ENCODE assay signal across 1 cellular context in genomic region chr4:184382189-184382846, GRCh38.
A peak's percentile ranks its signal among the peaks of the same experiment; 100 is the strongest.
TF ChIP-seq lines count a peak whose summit lies in the region.

No MANE protein-coding gene starts in this region.

TF ChIP-seq in GM12878, 131 proteins besides CTCF, POLR2A, EP300 and RAD21 (continued from another document and continues in another):
- TF ChIP-seq NR2C2 (IDR thresholded peaks at IDR 0.05; ENCODE audit: borderline replicate concordance, control insufficient read depth, insufficient read length, low read depth) = no peak
- peak; percentile 82 for TF ChIP-seq RELB (IDR thresholded peaks at IDR 0.05; ENCODE audit: low read depth)
- TF ChIP-seq CHD4 (IDR thresholded peaks at IDR 0.05) = no peak
- TF ChIP-seq KLF5 (IDR thresholded peaks at IDR 0.05; ENCODE audit: partially characterized antibody) = no peak
- TF ChIP-seq NBN (IDR thresholded peaks at IDR 0.05) = peak; percentile 68; the same call in 1 of the 2 replicates
- peak; percentile 62 for TF ChIP-seq DPF2 (IDR thresholded peaks at IDR 0.05)
- TF ChIP-seq HDGF (IDR thresholded peaks at IDR 0.05) = no peak
- TF ChIP-seq TCF7 (IDR thresholded peaks at IDR 0.05; ENCODE audit: borderline replicate concordance) = no peak
- TF ChIP-seq PKNOX1 (IDR thresholded peaks at IDR 0.05) = no peak; the same call in 1 of the 2 replicates
- TF ChIP-seq CBX3 (IDR thresholded peaks at IDR 0.05; ENCODE audit: borderline replicate concordance, low read depth) = no peak
- TF ChIP-seq BCLAF1 (IDR thresholded peaks at IDR 0.05) = no peak
- peak; percentile 75 for TF ChIP-seq IKZF1 (conservative IDR thresholded peaks at IDR 0.05)
- TF ChIP-seq ATF2 (IDR thresholded peaks at IDR 0.05; ENCODE audit: low read length) = 0 out of 2 replicates have a peak, but pooled peaks have one; percentile 32
- TF ChIP-seq MTA3 (IDR thresholded peaks at IDR 0.05; ENCODE audit: borderline replicate concordance, low read length) = peak; percentile 45; the same call in 1 of the 2 replicates
- TF ChIP-seq HDAC2 (IDR thresholded peaks at IDR 0.05) = no peak
- TF ChIP-seq PBX3 (IDR thresholded peaks at IDR 0.05; ENCODE audit: insufficient replicate concordance, low read depth, low read length) = no peak
- peak; percentile 51 for TF ChIP-seq CUX1 (IDR thresholded peaks at IDR 0.05; ENCODE audit: insufficient replicate concordance, low read depth, low read length)
- 0 out of 2 replicates have a peak, but pooled peaks have one; percentile 56 for TF ChIP-seq GATAD2B (conservative IDR thresholded peaks at IDR 0.05; ENCODE audit: low read depth)
- TF ChIP-seq SPI1 (IDR thresholded peaks at IDR 0.05; ENCODE audit: borderline replicate concordance, insufficient read depth, low read depth, low read length) = 0 out of 2 replicates have a peak, but pooled peaks have one; percentile 1
- no peak for TF ChIP-seq ZBTB33 (IDR thresholded peaks at IDR 0.05)
- TF ChIP-seq SUPT20H (IDR thresholded peaks at IDR 0.05; ENCODE audit: borderline replicate concordance, control insufficient read depth, low read depth, low read length) = no peak
- no peak for TF ChIP-seq MXI1 (IDR thresholded peaks at IDR 0.05; ENCODE audit: low read depth, low read length)
- TF ChIP-seq MTA2 (IDR thresholded peaks at IDR 0.05; ENCODE audit: low read depth) = peak; percentile 61
- TF ChIP-seq EGR1 (IDR thresholded peaks at IDR 0.05; ENCODE audit: borderline replicate concordance in 1 of 2, low read depth in 2 of 2, low read length in 2 of 2) = no peak
- TF ChIP-seq YBX1 (IDR thresholded peaks at IDR 0.05) = no peak
- TF ChIP-seq BCL3 (IDR thresholded peaks at IDR 0.05; ENCODE audit: borderline replicate concordance, insufficient read depth, low read depth, low read length, poor library complexity, severe bottlenecking) = no peak
- TF ChIP-seq HSF1 (IDR thresholded peaks at IDR 0.05; ENCODE audit: low read depth, low read length) = no peak
- no peak for TF ChIP-seq ZBED1 (IDR thresholded peaks at IDR 0.05; ENCODE audit: borderline replicate concordance)
- no peak for TF ChIP-seq POLR2AphosphoS2 (IDR thresholded peaks at IDR 0.05; ENCODE audit: low read depth, low read length)
- TF ChIP-seq MEF2B (IDR thresholded peaks at IDR 0.05; ENCODE audit: partially characterized antibody, poor library complexity, severe bottlenecking) = peak; percentile 12
- no peak for TF ChIP-seq SMARCA5 (IDR thresholded peaks at IDR 0.05)
- TF ChIP-seq ZNF274 (IDR thresholded peaks at IDR 0.05; ENCODE audit: insufficient read depth, insufficient read length) = no peak
- TF ChIP-seq CHD2 (IDR thresholded peaks at IDR 0.05; ENCODE audit: borderline replicate concordance, low read depth, low read length) = no peak
- no peak for TF ChIP-seq ASH2L (IDR thresholded peaks at IDR 0.05; ENCODE audit: borderline replicate concordance, low read depth)
- no peak for TF ChIP-seq FOXK2 (IDR thresholded peaks at IDR 0.05)
- TF ChIP-seq SIX5 (IDR thresholded peaks at IDR 0.05; ENCODE audit: low read depth, low read length, severe bottlenecking) = no peak
- no peak for TF ChIP-seq ZBTB4 (CRISPR knock-in tag; IDR thresholded peaks at IDR 0.05)
